8 cellular contexts compared by ENCODE assay signal in genomic region chr12:106840217-106840616, GRCh38.
A peak's percentile ranks its signal among the peaks of the same experiment; 100 is the strongest.
DNase-seq lines count a peak whose midpoint lies in the region; ATAC-seq, FAIRE-seq and TF ChIP-seq lines count a peak whose summit lies in the region.
"Had no signal": no experiment of that assay in that cellular context is flagged by ENCODE, and none has a peak within 500 bp of the region (broad histone marks: within the 10 kb centered on the region; RNA-seq: fewer than 3 reads in every experiment).

No MANE protein-coding gene starts in this region.

- peak overlapping the region; percentile 41 for H3K9ac ChIP-seq in skeletal muscle satellite cell (ENCODE audit: low read depth, low read length)

- no peak overlapping the region for H3K27ac ChIP-seq in HEK293 (ENCODE audit: extremely low read depth, low read depth, low read length)
- no peak overlapping the region for H3K27ac ChIP-seq in SJCRH30

- DNase-seq in RCC 7860 (ENCODE audit: low spot score) (peak; percentile 72), glomerular visceral epithelial cell (ENCODE audit: extremely low spot score) (peak; percentile 55), hippocampal formation (lab: John Stamatoyannopoulos, UW) (no peak), SJCRH30 (no peak)
- DNase-seq: GOT3 had no signal

- H3K36me3 ChIP-seq in HEK293 (ENCODE audit: control insufficient read depth in 2 of 2, insufficient read depth in 1 of 2, low read length in 2 of 2) (peaks cover 6 to 24% of the 10 kb centered on the region in 2 experiments; a peak in 2 of 3 replicates), skeletal muscle satellite cell (ENCODE audit: insufficient read depth, low read length) (peaks cover 10% of the 10 kb centered on the region), SJCRH30 (peaks cover 9% of the 10 kb centered on the region; the same call in 1 of the 2 replicates)

- peaks cover 5% of the 10 kb centered on the region; the same call in 1 of the 2 replicates for H3K4me1 ChIP-seq in HEK293 (ENCODE audit: control insufficient read depth, insufficient read depth, low read length)
- H3K4me1 ChIP-seq in skeletal muscle satellite cell (ENCODE audit: control insufficient read depth, insufficient read depth, low read length) = peaks cover 16% of the 10 kb centered on the region
- no peaks in the 10 kb centered on the region for H3K4me1 ChIP-seq in SJCRH30

- H3K4me3 ChIP-seq in HEK293 (ENCODE audit: low read depth, low read length) = no peak overlapping the region
- no peak overlapping the region for H3K4me3 ChIP-seq in skeletal muscle satellite cell (ENCODE audit: low read length)
- H3K4me3 ChIP-seq in SJCRH30 = no peak overlapping the region

- no peaks in the 10 kb centered on the region for H3K27me3 ChIP-seq in skeletal muscle satellite cell (ENCODE audit: control insufficient read depth, insufficient read depth, low read length)
- no peaks in the 10 kb centered on the region for H3K27me3 ChIP-seq in SJCRH30

- H3K4me2 ChIP-seq in skeletal muscle satellite cell (ENCODE audit: low read length) = no peak overlapping the region

- peak; percentile 85 for FAIRE-seq in RCC 7860 (lab: Jason Lieb, UNC)

- H3K9me3 ChIP-seq in HEK293 (ENCODE audit: control insufficient read depth, insufficient read depth, low read depth, low read length) (no peaks in the 10 kb centered on the region), skeletal muscle satellite cell (replicated peaks; ENCODE audit: low read length) (no peaks in the 10 kb centered on the region), SJCRH30 (replicated peaks) (no peaks in the 10 kb centered on the region)

- CTCF ChIA-PET in HEK293 (lab: Yijun Ruan, JAX) = interaction anchor here (0.5 to 3.7 kb wide), 8 partner anchors 77 to 647 kb away, joined by 3 to 27 read pairs (median 3); partner anchors contain the start of gene POLR3B

- no peak for ATAC-seq in HG03460 (IDR thresholded peaks at IDR 0.05; ENCODE audit: unreplicated experiment)

- TF ChIP-seq CTCF in HEK293 (tag by site-specific recombination; IDR thresholded peaks at IDR 0.05) = no peak

- POLR2A ChIA-PET in HEK293 (lab: Yijun Ruan, JAX) = interaction anchor here (0.6 kb wide), 1 partner anchor 13 kb away, joined by 3 read pairs; no protein-coding TSS in a partner anchor

TF ChIP-seq in HEK293, 187 proteins besides CTCF, POLR2A, EP300 and RAD21:
- TF ChIP-seq WT1 (tag by site-specific recombination; IDR thresholded peaks at IDR 0.05) (peak; percentile 95), IKZF3 (tag by site-specific recombination; IDR thresholded peaks at IDR 0.05) (peak; percentile 38; the same call in 1 of the 2 replicates), GLI2 (tag by site-specific recombination; IDR thresholded peaks at IDR 0.05; ENCODE audit: borderline replicate concordance, low read depth) (no peak), ZNF560 (tag by site-specific recombination; IDR thresholded peaks at IDR 0.05; ENCODE audit: borderline replicate concordance) (no peak), ZNF530 (tag by site-specific recombination; IDR thresholded peaks at IDR 0.05; ENCODE audit: low read depth) (no peak), ZBTB49 (tag by site-specific recombination; IDR thresholded peaks at IDR 0.05; ENCODE audit: low read depth) (no peak), OSR2 (tag by site-specific recombination; IDR thresholded peaks at IDR 0.05) (peak; percentile 84), ZIC2 (tag by site-specific recombination; IDR thresholded peaks at IDR 0.05) (peak; percentile 36; the same call in 1 of the 2 replicates), FEZF1 (tag by site-specific recombination; IDR thresholded peaks at IDR 0.05) (peak; percentile 85), ZNF114 (tag by site-specific recombination; IDR thresholded peaks at IDR 0.05) (no peak), PRDM6 (tag by site-specific recombination; IDR thresholded peaks at IDR 0.05) (peak; percentile 74), SP7 (tag by site-specific recombination; IDR thresholded peaks at IDR 0.05) (0 out of 2 replicates have a peak, but pooled peaks have one; percentile 31), GLIS1 (tag by site-specific recombination; IDR thresholded peaks at IDR 0.05) (peak; percentile 91), ZNF510 (tag by site-specific recombination; IDR thresholded peaks at IDR 0.05; ENCODE audit: insufficient replicate concordance) (no peak), MEIS1 (CRISPR knock-in tag; IDR thresholded peaks at IDR 0.05; ENCODE audit: borderline replicate concordance) (peak; percentile 94), ZNF433 (tag by site-specific recombination; IDR thresholded peaks at IDR 0.05; ENCODE audit: low read depth) (no peak), MZF1 (tag by site-specific recombination; IDR thresholded peaks at IDR 0.05; ENCODE audit: borderline replicate concordance) (peak; percentile 78; the same call in 1 of the 2 replicates)

Comparison
In these comparisons a context has a peak if more than half of its experiments do, and no peak if none do; other contexts are left out.
1. DNase-seq: peak in RCC 7860 (single experiment) and glomerular visceral epithelial cell (single experiment); none in hippocampal formation (0 of 2) and SJCRH30 (0 of 2).